ENCODE assay signal across 14 cellular contexts in the genomic region with DNA sequence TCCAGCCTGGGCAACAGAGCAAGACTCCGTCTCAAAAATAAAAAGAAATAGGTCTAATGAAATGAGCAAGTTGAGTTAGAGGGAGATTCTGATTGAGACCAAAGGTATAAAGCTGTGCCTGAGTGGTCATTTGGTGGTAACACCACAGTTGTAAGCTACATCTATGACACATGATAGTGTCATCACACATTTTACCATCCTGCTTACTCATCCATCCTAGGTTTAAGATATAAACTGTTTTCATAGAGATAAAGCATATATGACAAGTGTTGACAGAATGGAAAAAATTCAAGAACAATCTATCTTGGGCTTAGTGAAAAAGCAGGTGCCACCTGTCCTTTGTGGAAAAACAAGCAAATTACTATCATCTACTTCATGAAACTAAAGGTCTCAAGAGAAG. TPM values are rescaled to one million over a fixed set of nuclear protein-coding genes. Genes with fewer than 3 reads are reported as not detected.
DNase-seq lines count a peak whose midpoint lies in the region; ATAC-seq, FAIRE-seq and TF ChIP-seq lines count a peak whose summit lies in the region.
"Had no signal": no experiment of that assay in that cellular context is flagged by ENCODE, and none has a peak within 500 bp of the region (broad histone marks: within the 10 kb centered on the region; RNA-seq: fewer than 3 reads in every experiment).

No MANE protein-coding gene starts in this region.

- POLR2A ChIA-PET in activated CD4-positive, alpha-beta T cell treated with anti-CD3 and anti-CD28 coated beads for 36 hours (lab: Charles Lee) = interaction anchor here (0.5 to 0.6 kb wide), 2 partner anchors 52 to 55 kb away, joined by 4 read pairs; no protein-coding TSS in a partner anchor
- POLR2A ChIA-PET in activated CD4-positive, alpha-beta memory T cell treated with anti-CD3 and anti-CD28 coated beads for 36 hours (lab: Charles Lee) = interaction anchor here (1.0 to 1.2 kb wide), 2 partner anchors 8 to 54 kb away, joined by 4 read pairs; no protein-coding TSS in a partner anchor
- POLR2A ChIA-PET in PC-9 (lab: Charles Lee; ENCODE audit: unreplicated experiment) = no interaction called here

- intact Hi-C loops in activated CD4-positive, alpha-beta T cell treated with anti-CD3 and anti-CD28 coated beads for 36 hours (cut with DNase I, micrococcal nuclease) = no loop called here
- intact Hi-C loops in activated CD4-positive, alpha-beta memory T cell treated with anti-CD3 and anti-CD28 coated beads for 36 hours (cut with micrococcal nuclease) = loop anchor here (1.0 to 2.0 kb wide), 2 partner anchors 30 to 59 kb away; partner anchors contain the start of gene HAX1
- intact Hi-C loops in PC-9 (cut with micrococcal nuclease; ENCODE audit: unreplicated experiment) = no loop called here

- H3K18ac ChIP-seq in neuronal stem cell (ENCODE audit: low read length) = no peak overlapping the region

- H2BK12ac ChIP-seq in neuronal stem cell (ENCODE audit: low read length) = no peak overlapping the region

- H4K8ac ChIP-seq in neuronal stem cell (ENCODE audit: low read depth, low read length) = no peak overlapping the region

- H3K27me3 Mint-ChIP-seq in activated CD4-positive, alpha-beta T cell treated with anti-CD3 and anti-CD28 coated beads for 36 hours = no peaks in the 10 kb centered on the region
- H3K27me3 Mint-ChIP-seq in activated CD4-positive, alpha-beta memory T cell treated with anti-CD3 and anti-CD28 coated beads for 36 hours = no peaks in the 10 kb centered on the region
- H3K27me3 Mint-ChIP-seq: activated naive CD8-positive, alpha-beta T cell treated with anti-CD3 and anti-CD28 coated beads, Interleukin-2, amount 10 ng/mL, durations not matched to agents 7 days and 5 days had no signal

- H2AFZ ChIP-seq in neuronal stem cell (ENCODE audit: low read length) (no peak overlapping the region), PC-9 (no peak overlapping the region)

- no peak overlapping the region for H2BK15ac ChIP-seq in neuronal stem cell (ENCODE audit: low read length)

- no peak overlapping the region for H3K9ac ChIP-seq in neuronal stem cell (ENCODE audit: low read depth, low read length, poor library complexity)

- no peaks in the 10 kb centered on the region for H3K9me2 ChIP-seq in PC-9 (ENCODE audit: insufficient read depth)

- H3K4me3 Mint-ChIP-seq in activated CD4-positive, alpha-beta T cell treated with anti-CD3 and anti-CD28 coated beads for 36 hours = no peak overlapping the region
- no peak overlapping the region for H3K4me3 Mint-ChIP-seq in activated CD4-positive, alpha-beta memory T cell treated with anti-CD3 and anti-CD28 coated beads for 36 hours
- H3K4me3 Mint-ChIP-seq: activated naive CD8-positive, alpha-beta T cell treated with anti-CD3 and anti-CD28 coated beads, Interleukin-2, amount 10 ng/mL, durations not matched to agents 7 days and 5 days had no signal

- H2BK120ac ChIP-seq in neuronal stem cell (ENCODE audit: low read depth, low read length) = no peak overlapping the region

- no TSS peak for BruUV-seq in PC-9 (replicated peaks; lab: Mats Ljungman, UMichigan)

- peaks cover 31% of the 10 kb centered on the region for H3K79me2 ChIP-seq in PC-9 (ENCODE audit: low read depth)

- H3K4me3 ChIP-seq in neuronal stem cell (ENCODE audit: low read length in 2 of 2) (no peak overlapping the region), PC-9 (no peak overlapping the region)
- H3K4me3 ChIP-seq: upper lobe of left lung had no signal

- H4K91ac ChIP-seq in neuronal stem cell (ENCODE audit: low read depth, low read length, poor library complexity) = no peak overlapping the region

- no peak for TF ChIP-seq CTCF in PC-9 (conservative IDR thresholded peaks at IDR 0.05)

- peaks cover 38% of the 10 kb centered on the region for H3F3A ChIP-seq in PC-9 (ENCODE audit: insufficient read depth, low read depth)

- H3K27me3 ChIP-seq in neuronal stem cell (ENCODE audit: control insufficient read depth in 3 of 3, insufficient read depth in 3 of 3, low read depth in 1 of 3, low read length in 3 of 3) (no peaks in the 10 kb centered on the region), PC-9 (ENCODE audit: insufficient read depth, low read depth) (no peaks in the 10 kb centered on the region)
- H3K27me3 ChIP-seq: upper lobe of left lung had no signal

- FAIRE-seq in GM12892 (lab: Jason Lieb, UNC) = no peak

- H3K36me3 ChIP-seq in neuronal stem cell (replicated peaks in 1 of 2; ENCODE audit: control insufficient read depth in 2 of 2, insufficient read depth in 2 of 2, low read length in 2 of 2) (peaks cover 30 to 93% of the 10 kb centered on the region in 2 donors), PC-9 (ENCODE audit: low read depth) (peaks cover 37% of the 10 kb centered on the region)

- H3K4me2 ChIP-seq in neuronal stem cell (ENCODE audit: insufficient read depth, low read length, poor library complexity, severe bottlenecking) = no peak overlapping the region
- no peak overlapping the region for H3K4me2 ChIP-seq in PC-9

- no peaks in the 10 kb centered on the region for H3K4me1 ChIP-seq in neuronal stem cell (ENCODE audit: control insufficient read depth in 2 of 2, insufficient read depth in 1 of 2, low read depth in 1 of 2, low read length in 2 of 2)
- peaks cover 4% of the 10 kb centered on the region for H3K4me1 ChIP-seq in PC-9 (replicated peaks; ENCODE audit: insufficient read depth)

- H3K36me3 Mint-ChIP-seq in activated CD4-positive, alpha-beta T cell treated with anti-CD3 and anti-CD28 coated beads for 36 hours (ENCODE audit: low read depth) = peaks cover 62% of the 10 kb centered on the region
- H3K36me3 Mint-ChIP-seq in activated CD4-positive, alpha-beta memory T cell treated with anti-CD3 and anti-CD28 coated beads for 36 hours = peaks cover 48% of the 10 kb centered on the region

- H4K20me1 ChIP-seq in PC-9 (ENCODE audit: insufficient read depth) = peaks cover 9% of the 10 kb centered on the region; the same call in 1 of the 2 replicates

- no peak for DNase-seq in activated CD4-positive, alpha-beta T cell treated with anti-CD3 and anti-CD28 coated beads for 36 hours
- DNase-seq in activated CD4-positive, alpha-beta T cell treated with anti-CD3 and anti-CD28 coated beads for 48 hours = no peak
- DNase-seq in HCEC 1CT (peak; percentile 84), hepatic stellate cell (ENCODE audit: low spot score) (peak; percentile 46), neuronal stem cell (ENCODE audit: low spot score) (no peak), GM12892 (ENCODE audit: insufficient read length) (no peak), PC-9 (no peak)
- no peak for DNase-seq in activated CD4-positive, alpha-beta memory T cell treated with anti-CD3 and anti-CD28 coated beads for 36 hours
- DNase-seq: activated naive CD8-positive, alpha-beta T cell treated with anti-CD3 and anti-CD28 coated beads, Interleukin-2, amount 10 ng/mL, durations not matched to agents 7 days and 5 days; Calu3; stimulated activated CD8-positive, alpha-beta memory T cell treated with anti-CD3 and anti-CD28 coated beads, Interleukin-4, amount 100 ng/mL, for 48 hours; upper lobe of left lung had no signal

- peak; percentile 91 for ATAC-seq in activated CD4-positive, alpha-beta T cell treated with anti-CD3 and anti-CD28 coated beads for 36 hours

- peaks cover 63% of the 10 kb centered on the region for H3K4me1 Mint-ChIP-seq in activated CD4-positive, alpha-beta T cell treated with anti-CD3 and anti-CD28 coated beads for 36 hours
- H3K4me1 Mint-ChIP-seq in activated CD4-positive, alpha-beta memory T cell treated with anti-CD3 and anti-CD28 coated beads for 36 hours (ENCODE audit: low read depth) = peaks cover 54% of the 10 kb centered on the region

- TF ChIP-seq POLR2A in GM12892 (IDR thresholded peaks at IDR 0.05; ENCODE audit: low read depth, low read length) = no peak

- no peaks in the 10 kb centered on the region for H3K9me3 Mint-ChIP-seq in activated CD4-positive, alpha-beta T cell treated with anti-CD3 and anti-CD28 coated beads for 36 hours (ENCODE audit: low read depth)
- H3K9me3 Mint-ChIP-seq in activated CD4-positive, alpha-beta memory T cell treated with anti-CD3 and anti-CD28 coated beads for 36 hours = no peaks in the 10 kb centered on the region
- H3K9me3 Mint-ChIP-seq: activated naive CD8-positive, alpha-beta T cell treated with anti-CD3 and anti-CD28 coated beads, Interleukin-2, amount 10 ng/mL, durations not matched to agents 7 days and 5 days had no signal

- H3K27ac Mint-ChIP-seq in activated CD4-positive, alpha-beta T cell treated with anti-CD3 and anti-CD28 coated beads for 36 hours = peak overlapping the region; percentile 90
- H3K27ac Mint-ChIP-seq in activated CD4-positive, alpha-beta memory T cell treated with anti-CD3 and anti-CD28 coated beads for 36 hours = peak overlapping the region; percentile 86
- H3K27ac Mint-ChIP-seq: activated naive CD8-positive, alpha-beta T cell treated with anti-CD3 and anti-CD28 coated beads, Interleukin-2, amount 10 ng/mL, durations not matched to agents 7 days and 5 days had no signal

- H3K23ac ChIP-seq in neuronal stem cell (ENCODE audit: low read depth, low read length, poor library complexity) = no peak overlapping the region

- H3K9me3 ChIP-seq in neuronal stem cell (replicated peaks in 1 of 2; ENCODE audit: control insufficient read depth in 2 of 2, insufficient read depth in 1 of 2, low read depth in 1 of 2, low read length in 2 of 2) (no peaks in the 10 kb centered on the region), PC-9 (ENCODE audit: insufficient read depth, low read depth) (no peaks in the 10 kb centered on the region)
- H3K9me3 ChIP-seq: upper lobe of left lung had no signal

- no peak overlapping the region for H3K4ac ChIP-seq in neuronal stem cell (ENCODE audit: low read length)

- no CpG with 5 or more reads among the region's 1 CpG for WGBS in neuronal stem cell (ENCODE audit: extremely low coverage in 2 of 2, insufficient read length in 2 of 2, insufficient replicate concordance in 1 of 2), 2 donors

- CTCF ChIA-PET in activated CD4-positive, alpha-beta T cell treated with anti-CD3 and anti-CD28 coated beads for 36 hours (lab: Charles Lee) = interaction anchor here (0.6 to 2.5 kb wide), 3 partner anchors 19 to 381 kb away, joined by 3 to 10 read pairs (median 3); no protein-coding TSS in a partner anchor
- CTCF ChIA-PET in activated CD4-positive, alpha-beta memory T cell treated with anti-CD3 and anti-CD28 coated beads for 36 hours (lab: Charles Lee) = interaction anchor here (1.4 kb wide), 1 partner anchor 28 kb away, joined by 3 read pairs; no protein-coding TSS in a partner anchor
- CTCF ChIA-PET in PC-9 (lab: Charles Lee) = no interaction called here

- no peak overlapping the region for H3K27ac ChIP-seq in neuronal stem cell (replicated peaks; ENCODE audit: low read length)
- H3K27ac ChIP-seq in PC-9 = no peak overlapping the region
- H3K27ac ChIP-seq: upper lobe of left lung had no signal

- no peak overlapping the region for H2BK5ac ChIP-seq in neuronal stem cell (ENCODE audit: low read length)

- H3K79me1 ChIP-seq in neuronal stem cell (ENCODE audit: low read depth, low read length) = peaks cover 2% of the 10 kb centered on the region

- H2AK5ac ChIP-seq in neuronal stem cell (ENCODE audit: low read depth, low read length) = no peak overlapping the region

- no peak overlapping the region for H3K14ac ChIP-seq in neuronal stem cell (ENCODE audit: low read length)

RNA-seq across cellular contexts. Expression of gene CFAP141, which starts 7.1 kb away (rescaled TPM):
- not detected for total RNA-seq in activated CD4-positive, alpha-beta T cell treated with anti-CD3 and anti-CD28 coated beads for 36 hours
- total RNA-seq in activated CD4-positive, alpha-beta memory T cell treated with anti-CD3 and anti-CD28 coated beads for 36 hours = not detected
- not detected for polyA plus RNA-seq in neuronal stem cell (2013, experiment 1 of 2)
- polyA plus RNA-seq in neuronal stem cell (2013, experiment 2 of 2) = 0.24 TPM
- not detected for polyA plus RNA-seq in GM12892 (2012; ENCODE audit: missing spikeins)
- total RNA-seq in PC-9 (2021) = not detected in 2 replicates
- total RNA-seq: activated naive CD8-positive, alpha-beta T cell treated with anti-CD3 and anti-CD28 coated beads, Interleukin-2, amount 10 ng/mL, durations not matched to agents 7 days and 5 days; Calu3; dermis microvascular lymphatic vessel endothelial cell; osteocyte had no signal

RNA-seq across cellular contexts. Expression of gene UBAP2L, which starts 7.5 kb away (rescaled TPM):
- 100 to 1,000 TPM; 205 to 255 TPM for total RNA-seq in activated CD4-positive, alpha-beta T cell treated with anti-CD3 and anti-CD28 coated beads for 36 hours
- total RNA-seq in activated CD4-positive, alpha-beta memory T cell treated with anti-CD3 and anti-CD28 coated beads for 36 hours = 100 to 1,000 TPM; 180 to 183 TPM
- polyA plus RNA-seq in neuronal stem cell (2013, experiment 1 of 2) = 156 TPM
- 157 TPM for polyA plus RNA-seq in neuronal stem cell (2013, experiment 2 of 2)
- polyA plus RNA-seq in GM12892 (2012; ENCODE audit: missing spikeins) = 123 TPM
- total RNA-seq in PC-9 (2021) = 101 and 157 TPM in 2 replicates

RNA-seq across cellular contexts. Expression of gene TPM3, which starts 21.4 kb away (rescaled TPM):
- total RNA-seq in activated CD4-positive, alpha-beta T cell treated with anti-CD3 and anti-CD28 coated beads for 36 hours = 100 to 1,000 TPM; 682 to 842 TPM
- 100 to 1,000 TPM; 726 to 736 TPM for total RNA-seq in activated CD4-positive, alpha-beta memory T cell treated with anti-CD3 and anti-CD28 coated beads for 36 hours
- 202 TPM for polyA plus RNA-seq in neuronal stem cell (2013, experiment 1 of 2)
- polyA plus RNA-seq in neuronal stem cell (2013, experiment 2 of 2) = 205 TPM
- 390 TPM for polyA plus RNA-seq in GM12892 (2012; ENCODE audit: missing spikeins)
- 375 and 491 TPM in 2 replicates for total RNA-seq in PC-9 (2021)

RNA-seq across cellular contexts. Expression of gene NUP210L, which starts 58.4 kb away (rescaled TPM):
- total RNA-seq in activated CD4-positive, alpha-beta T cell treated with anti-CD3 and anti-CD28 coated beads for 36 hours = under 1 TPM; 0.04 to 0.05 TPM
- total RNA-seq in activated CD4-positive, alpha-beta memory T cell treated with anti-CD3 and anti-CD28 coated beads for 36 hours = under 1 TPM; 0.05 to 0.12 TPM
- not detected for polyA plus RNA-seq in neuronal stem cell (2013, experiment 1 of 2)
- polyA plus RNA-seq in neuronal stem cell (2013, experiment 2 of 2) = not detected
- 0.11 TPM for polyA plus RNA-seq in GM12892 (2012; ENCODE audit: missing spikeins)
- not detected in 2 replicates for total RNA-seq in PC-9 (2021)
- total RNA-seq: osteocyte had no signal

RNA-seq across cellular contexts. Expression of gene HAX1, which starts 59.2 kb away (rescaled TPM):
- 100 to 1,000 TPM; 177 to 225 TPM for total RNA-seq in activated CD4-positive, alpha-beta T cell treated with anti-CD3 and anti-CD28 coated beads for 36 hours
- 100 to 1,000 TPM; 168 to 169 TPM for total RNA-seq in activated CD4-positive, alpha-beta memory T cell treated with anti-CD3 and anti-CD28 coated beads for 36 hours
- polyA plus RNA-seq in neuronal stem cell (2013, experiment 1 of 2) = 56.1 TPM
- polyA plus RNA-seq in neuronal stem cell (2013, experiment 2 of 2) = 53.9 TPM
- polyA plus RNA-seq in GM12892 (2012; ENCODE audit: missing spikeins) = 107 TPM
- 89.7 and 92.3 TPM in 2 replicates for total RNA-seq in PC-9 (2021)

Comparison
In these comparisons a context has a peak if more than half of its experiments do, and no peak if none do; other contexts are left out.
1. DNase-seq: peak in HCEC 1CT (single experiment) and hepatic stellate cell (single experiment); none in activated CD4-positive, alpha-beta T cell treated with anti-CD3 and anti-CD28 coated beads for 36 hours (single experiment), activated CD4-positive, alpha-beta T cell treated with anti-CD3 and anti-CD28 coated beads for 48 hours (single experiment), activated CD4-positive, alpha-beta memory T cell treated with anti-CD3 and anti-CD28 coated beads for 36 hours (single experiment), neuronal stem cell (single experiment), GM12892 (single experiment) and PC-9 (0 of 2).